ENCODE assay signal across 24 cellular contexts in genomic region chr22:30238136-30238535, GRCh38. TPM values are rescaled to one million over a fixed set of nuclear protein-coding genes. Genes with fewer than 3 reads are reported as not detected.
DNase-seq lines count a peak whose midpoint lies in the region; ATAC-seq and TF ChIP-seq lines count a peak whose summit lies in the region.
"Had no signal": no experiment of that assay in that cellular context is flagged by ENCODE, and none has a peak within 500 bp of the region (broad histone marks: within the 10 kb centered on the region; RNA-seq: fewer than 3 reads in every experiment).

No MANE protein-coding gene starts in this region.

- H3K27ac ChIP-seq in mesendoderm (ENCODE audit: low read depth, low read length) (no peak overlapping the region), left ventricle myocardium inferior (replicated peaks) (no peak overlapping the region)
- H3K27ac ChIP-seq: heart left ventricle, right atrium auricular region, VCaP had no signal

- peaks cover 15% of the 10 kb centered on the region for H3K4me1 Mint-ChIP-seq in activated T-cell treated with anti-CD3 and anti-CD28 coated beads, Interleukin-2, amount 50 U/mL, for 24 hours (ENCODE audit: low read depth)
- peaks cover 33% of the 10 kb centered on the region for H3K4me1 Mint-ChIP-seq in activated naive CD8-positive, alpha-beta T cell treated with anti-CD3 and anti-CD28 coated beads for 36 hours
- peaks cover 13% of the 10 kb centered on the region for H3K4me1 Mint-ChIP-seq in T-helper 17 cell
- H3K4me1 Mint-ChIP-seq: CD14-positive monocyte, immature natural killer cell had no signal

- H3K27me3 ChIP-seq in mesendoderm (ENCODE audit: insufficient read depth, low read length, poor library complexity) = no peaks in the 10 kb centered on the region
- peaks cover 93% of the 10 kb centered on the region for H3K27me3 ChIP-seq in left ventricle myocardium inferior (ENCODE audit: low read depth)
- H3K27me3 ChIP-seq: ovary, right atrium auricular region, uterus had no signal

- H3K4me3 Mint-ChIP-seq in activated T-cell treated with anti-CD3 and anti-CD28 coated beads, Interleukin-2, amount 50 U/mL, for 24 hours = no peak overlapping the region
- H3K4me3 Mint-ChIP-seq in activated naive CD8-positive, alpha-beta T cell treated with anti-CD3 and anti-CD28 coated beads for 36 hours = no peak overlapping the region
- H3K4me3 Mint-ChIP-seq in T-helper 17 cell = no peak overlapping the region
- H3K4me3 Mint-ChIP-seq: CD14-positive monocyte, immature natural killer cell had no signal

- no peak overlapping the region for H2BK15ac ChIP-seq in mesendoderm (replicated peaks; ENCODE audit: low read depth)

- no peak for TF ChIP-seq CTCF in left ventricle myocardium inferior (IDR thresholded peaks at IDR 0.05; ENCODE audit: borderline replicate concordance)

- H2AK5ac ChIP-seq in mesendoderm (ENCODE audit: low read length) = no peak overlapping the region

- ATAC-seq in T-helper 17 cell = no peak
- ATAC-seq in GM19351 (IDR thresholded peaks at IDR 0.05; ENCODE audit: unreplicated experiment) = no peak

- no peak overlapping the region for H4K8ac ChIP-seq in mesendoderm (ENCODE audit: low read depth, low read length)

- H3K36me3 Mint-ChIP-seq in activated T-cell treated with anti-CD3 and anti-CD28 coated beads, Interleukin-2, amount 50 U/mL, for 24 hours (ENCODE audit: low read depth) = peaks cover 35% of the 10 kb centered on the region
- H3K36me3 Mint-ChIP-seq in activated naive CD8-positive, alpha-beta T cell treated with anti-CD3 and anti-CD28 coated beads for 36 hours = peaks cover 24% of the 10 kb centered on the region
- no peaks in the 10 kb centered on the region for H3K36me3 Mint-ChIP-seq in T-helper 17 cell (ENCODE audit: low read depth)
- H3K36me3 Mint-ChIP-seq: CD14-positive monocyte, immature natural killer cell had no signal

- H3K27ac Mint-ChIP-seq in activated T-cell treated with anti-CD3 and anti-CD28 coated beads, Interleukin-2, amount 50 U/mL, for 24 hours = peak overlapping the region; percentile 76
- H3K27ac Mint-ChIP-seq in activated naive CD8-positive, alpha-beta T cell treated with anti-CD3 and anti-CD28 coated beads for 36 hours = peak overlapping the region; percentile 57
- no peak overlapping the region for H3K27ac Mint-ChIP-seq in T-helper 17 cell
- H3K27ac Mint-ChIP-seq: immature natural killer cell had no signal

- H2BK5ac ChIP-seq in mesendoderm (ENCODE audit: low read length) = no peak overlapping the region

- H3K79me1 ChIP-seq in mesendoderm (ENCODE audit: low read length) = no peaks in the 10 kb centered on the region

- no peak overlapping the region for H3K4ac ChIP-seq in mesendoderm (ENCODE audit: low read depth, low read length)

- H3K18ac ChIP-seq in mesendoderm (ENCODE audit: low read length) = no peak overlapping the region

- H3K23ac ChIP-seq in mesendoderm (ENCODE audit: low read length) = no peak overlapping the region

- H4K5ac ChIP-seq in mesendoderm (ENCODE audit: low read length) = no peak overlapping the region

- no peaks in the 10 kb centered on the region for H3K9me3 Mint-ChIP-seq in activated T-cell treated with anti-CD3 and anti-CD28 coated beads, Interleukin-2, amount 50 U/mL, for 24 hours
- no peaks in the 10 kb centered on the region for H3K9me3 Mint-ChIP-seq in activated naive CD8-positive, alpha-beta T cell treated with anti-CD3 and anti-CD28 coated beads for 36 hours
- H3K9me3 Mint-ChIP-seq: immature natural killer cell had no signal

- no peaks in the 10 kb centered on the region for H3K36me3 ChIP-seq in mesendoderm (ENCODE audit: control insufficient read depth, insufficient read depth, low read length)
- no peaks in the 10 kb centered on the region for H3K36me3 ChIP-seq in left ventricle myocardium inferior
- H3K36me3 ChIP-seq: heart left ventricle, ovary, right atrium auricular region, uterus had no signal

- peaks cover 11% of the 10 kb centered on the region for H3K4me1 ChIP-seq in mesendoderm (ENCODE audit: control insufficient read depth, low read depth, low read length)
- no peaks in the 10 kb centered on the region for H3K4me1 ChIP-seq in left ventricle myocardium inferior
- H3K4me1 ChIP-seq: uterus had no signal

- no peaks in the 10 kb centered on the region for H3K79me2 ChIP-seq in mesendoderm (ENCODE audit: control insufficient read depth, insufficient read depth, low read length)

- no peak overlapping the region for H3K4me2 ChIP-seq in mesendoderm (ENCODE audit: low read length)

- no peak overlapping the region for H2BK120ac ChIP-seq in mesendoderm (ENCODE audit: low read depth, low read length)

- WGBS in mesendoderm (ENCODE audit: extremely low coverage, insufficient coverage, low lambda C conversion rate) = no CpG with 5 or more reads among the region's 9 CpGs

- intact Hi-C loops in left ventricle myocardium inferior (cut with micrococcal nuclease) = no loop called here

- no peak for DNase-seq in activated T-cell treated with anti-CD3 and anti-CD28 coated beads, Interleukin-2, amount 50 U/mL, for 24 hours
- no peak for DNase-seq in activated T-cell treated with anti-CD3 and anti-CD28 coated beads for 4 hours
- no peak for DNase-seq in activated naive CD8-positive, alpha-beta T cell treated with anti-CD3 and anti-CD28 coated beads for 36 hours
- no peak for DNase-seq in mesendoderm
- no peak for DNase-seq in T-helper 17 cell
- no peak for DNase-seq in left ventricle myocardium inferior
- DNase-seq in NCI-H2029 treated with DMSO at 0.1 percent for 48 hours (lab: John Stamatoyannopoulos, UW) = no peak
- DNase-seq: activated T-cell treated with anti-CD3 and anti-CD28 coated beads, Interleukin-2, amount 50 U/mL, for 48 hours; dermis blood vessel endothelial cell; DMS 273 treated with DMSO at 0.1 percent for 48 hours; GOT3; immature natural killer cell; KG1; NCI-H1694 treated with DMSO at 0.1 percent for 48 hours; NCI-H774; T-helper 1 cell had no signal

- H3K27me3 Mint-ChIP-seq in activated T-cell treated with anti-CD3 and anti-CD28 coated beads, Interleukin-2, amount 50 U/mL, for 24 hours = no peaks in the 10 kb centered on the region
- no peaks in the 10 kb centered on the region for H3K27me3 Mint-ChIP-seq in activated naive CD8-positive, alpha-beta T cell treated with anti-CD3 and anti-CD28 coated beads for 36 hours
- H3K27me3 Mint-ChIP-seq in T-helper 17 cell = no peaks in the 10 kb centered on the region

- peak overlapping the region; percentile 22 for H3K56ac ChIP-seq in mesendoderm (ENCODE audit: low read length)

- no peak overlapping the region for H3K9ac ChIP-seq in mesendoderm (ENCODE audit: low read length)

- H3K9me3 ChIP-seq in T-helper 17 cell (ENCODE audit: control insufficient read depth, low read length, poor library complexity, severe bottlenecking) (no peaks in the 10 kb centered on the region), left ventricle myocardium inferior (replicated peaks) (no peaks in the 10 kb centered on the region)
- H3K9me3 ChIP-seq: heart left ventricle, ovary, right atrium auricular region, uterus had no signal

- H3K4me3 ChIP-seq in mesendoderm (ENCODE audit: low read length) (no peak overlapping the region), left ventricle myocardium inferior (no peak overlapping the region)
- H3K4me3 ChIP-seq: heart left ventricle, ovary, right atrium auricular region, uterus had no signal

RNA-seq across cellular contexts. Expression of gene LIF, which starts 8.4 kb away (rescaled TPM):
- 100 to 1,000 TPM; 282 to 288 TPM for total RNA-seq in activated naive CD8-positive, alpha-beta T cell treated with anti-CD3 and anti-CD28 coated beads for 36 hours
- 1.0 TPM for polyA plus RNA-seq in mesendoderm (2013, experiment 1 of 2)
- polyA plus RNA-seq in mesendoderm (2013, experiment 2 of 2) = 0.84 TPM
- total RNA-seq in T-helper 17 cell = 1 to 10 TPM; 1.8 to 5.3 TPM
- total RNA-seq in left ventricle myocardium inferior = 0.16 TPM
- polyA plus RNA-seq: CD14-positive monocyte had no signal

RNA-seq across cellular contexts. Expression of gene OSM, which starts 28.5 kb away (rescaled TPM):
- 10 to 100 TPM; 47.9 to 50.7 TPM for total RNA-seq in activated naive CD8-positive, alpha-beta T cell treated with anti-CD3 and anti-CD28 coated beads for 36 hours
- not detected for polyA plus RNA-seq in mesendoderm (2013, experiment 1 of 2)
- not detected for polyA plus RNA-seq in mesendoderm (2013, experiment 2 of 2)
- total RNA-seq in T-helper 17 cell = 10 to 100 TPM; 29.1 to 35.2 TPM
- not detected for total RNA-seq in left ventricle myocardium inferior
- total RNA-seq: dermis blood vessel endothelial cell, left ventricle myocardium superior had no signal

RNA-seq across cellular contexts. Expression of gene CASTOR1, which starts 51.2 kb away (rescaled TPM):
- 1 to 10 TPM; 2.8 to 3.5 TPM for total RNA-seq in activated naive CD8-positive, alpha-beta T cell treated with anti-CD3 and anti-CD28 coated beads for 36 hours
- 3.3 TPM for polyA plus RNA-seq in mesendoderm (2013, experiment 1 of 2)
- polyA plus RNA-seq in mesendoderm (2013, experiment 2 of 2) = 3.4 TPM
- total RNA-seq in T-helper 17 cell = 10 to 100 TPM; 10.6 to 12.4 TPM
- 6.5 TPM for total RNA-seq in left ventricle myocardium inferior

Comparison
In these comparisons a context has a peak if more than half of its experiments do, and no peak if none do; other contexts are left out.
1. RNA of gene LIF, which starts 8.4 kb away (total RNA-seq): 282 to 288 TPM in activated naive CD8-positive, alpha-beta T cell treated with anti-CD3 and anti-CD28 coated beads for 36 hours; 1.8 to 5.3 TPM in T-helper 17 cell and 0.16 TPM in left ventricle myocardium inferior (single experiment); every median in the first group is over 10 times any median in the second.
2. RNA of gene OSM, which starts 28.5 kb away (total RNA-seq): 47.9 to 50.7 TPM in activated naive CD8-positive, alpha-beta T cell treated with anti-CD3 and anti-CD28 coated beads for 36 hours and 29.1 to 35.2 TPM in T-helper 17 cell; not detected in left ventricle myocardium inferior (single experiment); every median in the first group is over 10 times any median in the second.